10 cellular contexts compared by ENCODE assay signal in genomic region chr1:89953072-89953626, GRCh38. TPM values are rescaled to one million over a fixed set of nuclear protein-coding genes. Genes with fewer than 3 reads are reported as not detected.
DNase-seq lines count a peak whose midpoint lies in the region; ATAC-seq and TF ChIP-seq lines count a peak whose summit lies in the region.
"Had no signal": no experiment of that assay in that cellular context is flagged by ENCODE, and none has a peak within 500 bp of the region (broad histone marks: within the 10 kb centered on the region; RNA-seq: fewer than 3 reads in every experiment).

No MANE protein-coding gene starts in this region.

- H2BK5ac ChIP-seq in trophoblast cell (ENCODE audit: low read depth, low read length, poor library complexity) = peak overlapping the region; percentile 64

- peaks cover 2% of the 10 kb centered on the region for H3K79me2 ChIP-seq in trophoblast cell (ENCODE audit: control insufficient read depth, insufficient read depth, low read length, poor library complexity)

- H3K4me2 ChIP-seq in trophoblast cell (ENCODE audit: low read length) = no peak overlapping the region

- H2AFZ ChIP-seq in trophoblast cell (ENCODE audit: insufficient read depth, low read length, poor library complexity) = no peak overlapping the region

- H4K91ac ChIP-seq in trophoblast cell (ENCODE audit: low read depth, low read length) = peak overlapping the region; percentile 82

- no peak overlapping the region for H3K4ac ChIP-seq in trophoblast cell (ENCODE audit: low read depth, low read length)

- peak; percentile 37 for TF ChIP-seq CTCF in BE2C (IDR thresholded peaks at IDR 0.05; ENCODE audit: low read depth, low read length)
- peak; percentile 63 for TF ChIP-seq CTCF in endodermal cell (conservative IDR thresholded peaks at IDR 0.05)

- no peaks in the 10 kb centered on the region for H3K4me1 ChIP-seq in BE2C
- H3K4me1 ChIP-seq in endodermal cell (ENCODE audit: control insufficient read depth, insufficient read depth, low read length) = peaks cover 8% of the 10 kb centered on the region
- H3K4me1 ChIP-seq in trophoblast cell (ENCODE audit: control insufficient read depth in 1 of 2, insufficient read depth in 2 of 2, low read length in 2 of 2) = peaks cover 10 to 21% of the 10 kb centered on the region in 2 experiments
- H3K4me1 ChIP-seq: Peyer's patch had no signal

- H4K12ac ChIP-seq in trophoblast cell (ENCODE audit: low read depth, low read length) = no peak overlapping the region

- H3K27me3 Mint-ChIP-seq in T-helper 2 cell treated with Interferon-gamma antibody and Interleukin-4, amounts not matched to agents 5 μg/mL and 100 μg/mL, for 36 hours (ENCODE audit: low read depth) = no peaks in the 10 kb centered on the region
- H3K27me3 Mint-ChIP-seq in endodermal cell (ENCODE audit: insufficient read depth) = peaks cover under 1% of the 10 kb centered on the region

- H2BK12ac ChIP-seq in trophoblast cell (ENCODE audit: low read length) = no peak overlapping the region

- H3K9ac ChIP-seq in endodermal cell (ENCODE audit: extremely low read depth, low read length, poor library complexity, severe bottlenecking) (no peak overlapping the region), trophoblast cell (ENCODE audit: low read length) (no peak overlapping the region)

- H3K4me3 Mint-ChIP-seq in T-helper 2 cell treated with Interferon-gamma antibody and Interleukin-4, amounts not matched to agents 5 μg/mL and 100 μg/mL, for 36 hours = peak overlapping the region; percentile 30
- H3K4me3 Mint-ChIP-seq in endodermal cell = no peak overlapping the region
- H3K4me3 Mint-ChIP-seq: natural killer cell had no signal

- H3K9me3 Mint-ChIP-seq in T-helper 2 cell treated with Interferon-gamma antibody and Interleukin-4, amounts not matched to agents 5 μg/mL and 100 μg/mL, for 36 hours = no peaks in the 10 kb centered on the region
- no peaks in the 10 kb centered on the region for H3K9me3 Mint-ChIP-seq in endodermal cell
- H3K9me3 Mint-ChIP-seq: natural killer cell had no signal

- DNase-seq in BE2C (peak; percentile 36), endodermal cell (peak; percentile 81), trophoblast cell (peak; percentile 90 to 92), SIG-M5 treated with dmso at 0.1 percent for 504 hours (lab: John Stamatoyannopoulos, UW; ENCODE audit: unreplicated experiment) (no peak), T-helper 9 cell (no peak)
- peak; percentile 36 for DNase-seq in T-helper 2 cell treated with Interferon-gamma antibody and Interleukin-4, amounts not matched to agents 5 μg/mL and 100 μg/mL, for 36 hours (ENCODE audit: low spot score)
- DNase-seq: natural killer cell had no signal

- H3K27ac Mint-ChIP-seq in T-helper 2 cell treated with Interferon-gamma antibody and Interleukin-4, amounts not matched to agents 5 μg/mL and 100 μg/mL, for 36 hours = peak overlapping the region; percentile 52
- no peak overlapping the region for H3K27ac Mint-ChIP-seq in endodermal cell
- H3K27ac Mint-ChIP-seq: natural killer cell had no signal

- H3K79me1 ChIP-seq in trophoblast cell (ENCODE audit: low read length) = peaks cover 19% of the 10 kb centered on the region

- H2BK120ac ChIP-seq in trophoblast cell (ENCODE audit: insufficient read depth, low read length, poor library complexity) = no peak overlapping the region

- 59% methylated on average over 1 of the region's 1 CpG; no CpG with 5 or more reads in 1 of the 2 experiments for WGBS in endodermal cell (ENCODE audit: insufficient coverage in 1 of 2, insufficient read length in 1 of 2), 2 experiments
- no CpG with 5 or more reads among the region's 1 CpG for WGBS in trophoblast cell (ENCODE audit: extremely low coverage, insufficient coverage, insufficient read length)

- H3K36me3 ChIP-seq in BE2C (no peaks in the 10 kb centered on the region), endodermal cell (ENCODE audit: control insufficient read depth, insufficient read depth, low read length) (no peaks in the 10 kb centered on the region), trophoblast cell (ENCODE audit: control insufficient read depth in 1 of 2, insufficient read depth in 2 of 2, low read length in 2 of 2) (no peaks in the 10 kb centered on the region)
- H3K36me3 ChIP-seq: Peyer's patch had no signal

- no peaks in the 10 kb centered on the region for H3K9me3 ChIP-seq in BE2C
- H3K9me3 ChIP-seq in endodermal cell (ENCODE audit: control insufficient read depth, low read length) = no peaks in the 10 kb centered on the region
- H3K9me3 ChIP-seq in trophoblast cell (ENCODE audit: insufficient read depth, low read depth, low read length) = no peaks in the 10 kb centered on the region
- H3K9me3 ChIP-seq: Peyer's patch had no signal

- H3K27ac ChIP-seq in endodermal cell (ENCODE audit: low read depth, low read length) (no peak overlapping the region), trophoblast cell (ENCODE audit: low read depth, low read length) (peak overlapping the region; percentile 58)

- no peak overlapping the region for H2AK5ac ChIP-seq in trophoblast cell (ENCODE audit: low read length)

- no peak overlapping the region for H3K14ac ChIP-seq in trophoblast cell (ENCODE audit: low read length)

- H3K23ac ChIP-seq in trophoblast cell (ENCODE audit: low read length) = no peak overlapping the region

- no peaks in the 10 kb centered on the region for H3K36me3 Mint-ChIP-seq in T-helper 2 cell treated with Interferon-gamma antibody and Interleukin-4, amounts not matched to agents 5 μg/mL and 100 μg/mL, for 36 hours (ENCODE audit: low read depth)
- no peaks in the 10 kb centered on the region for H3K36me3 Mint-ChIP-seq in endodermal cell (ENCODE audit: low read depth)
- H3K36me3 Mint-ChIP-seq: natural killer cell had no signal

- H3K4me3 ChIP-seq in BE2C (ENCODE audit: low read depth, low read length) (no peak overlapping the region), endodermal cell (ENCODE audit: low read length) (no peak overlapping the region), trophoblast cell (ENCODE audit: low read depth, low read length) (no peak overlapping the region)
- H3K4me3 ChIP-seq: Peyer's patch had no signal

- H3K4me1 Mint-ChIP-seq in T-helper 2 cell treated with Interferon-gamma antibody and Interleukin-4, amounts not matched to agents 5 μg/mL and 100 μg/mL, for 36 hours (ENCODE audit: low read depth) = peaks cover 30% of the 10 kb centered on the region
- peaks cover 41% of the 10 kb centered on the region for H3K4me1 Mint-ChIP-seq in endodermal cell

- H4K8ac ChIP-seq in trophoblast cell (ENCODE audit: low read depth, low read length) = no peak overlapping the region

- no peak overlapping the region for H3K18ac ChIP-seq in trophoblast cell (ENCODE audit: low read length)

- H3K27me3 ChIP-seq in BE2C (no peaks in the 10 kb centered on the region), endodermal cell (ENCODE audit: control insufficient read depth, insufficient read depth, low read length, poor library complexity, severe bottlenecking) (no peaks in the 10 kb centered on the region), trophoblast cell (ENCODE audit: insufficient read depth, low read length) (no peaks in the 10 kb centered on the region)
- H3K27me3 ChIP-seq: Peyer's patch had no signal

- ATAC-seq in GM18861 (IDR thresholded peaks at IDR 0.05; ENCODE audit: unreplicated experiment) (peak; percentile 54), HG03457 (IDR thresholded peaks at IDR 0.05; ENCODE audit: unreplicated experiment) (peak; percentile 39)

RNA-seq across cellular contexts. Expression of gene ZNF326, which starts 41.8 kb away (rescaled TPM):
- polyA plus RNA-seq in BE2C (2012; ENCODE audit: insufficient read depth, insufficient read length, low read depth) = 16.4 TPM
- 10 to 100 TPM; 31.0 to 36.4 TPM for total RNA-seq in endodermal cell
- 27.8 TPM for polyA plus RNA-seq in endodermal cell (2013, experiment 1 of 2)
- 28.0 TPM for polyA plus RNA-seq in endodermal cell (2013, experiment 2 of 2)
- polyA plus RNA-seq in trophoblast cell (2013) = 26.8 and 27.1 TPM in 2 replicates

Comparison
In these comparisons a context has a peak if more than half of its experiments do, and no peak if none do; other contexts are left out.
1. DNase-seq: peak in BE2C (single experiment), T-helper 2 cell treated with Interferon-gamma antibody and Interleukin-4, amounts not matched to agents 5 μg/mL and 100 μg/mL, for 36 hours (single experiment), endodermal cell (single experiment) and trophoblast cell (2 of 2); none in SIG-M5 treated with dmso at 0.1 percent for 504 hours (single experiment) and T-helper 9 cell (single experiment).